ENCODE assay signal across 28 cellular contexts in the genomic region with DNA sequence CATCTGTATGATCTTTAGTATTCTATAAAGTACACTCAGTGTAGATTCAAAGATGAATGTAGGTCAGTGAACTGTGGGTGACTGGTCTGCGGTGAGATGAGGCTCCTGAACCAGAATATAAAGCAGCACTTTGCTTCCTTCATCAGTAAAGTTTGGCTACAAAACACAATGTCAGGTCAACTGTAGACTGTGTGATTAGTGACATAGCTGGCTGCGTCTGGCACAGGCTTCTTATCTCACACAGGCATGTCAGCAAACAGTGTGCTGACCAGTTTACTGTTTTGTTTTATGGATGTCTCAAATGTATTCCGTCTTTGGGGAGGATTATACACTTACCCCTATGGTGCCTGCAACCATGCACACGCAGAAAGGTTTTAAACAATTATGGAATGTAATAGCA.
"Had no signal": no experiment of that assay in that cellular context is flagged by ENCODE, and none has a peak within 500 bp of the region (broad histone marks: within the 10 kb centered on the region; RNA-seq: fewer than 3 reads in every experiment).

No MANE protein-coding gene starts in this region.

- H3K9me3 ChIP-seq: esophagus squamous epithelium, gastroesophageal sphincter had no signal

- H3K4me1 ChIP-seq: esophagus squamous epithelium, gastroesophageal sphincter had no signal

- ATAC-seq: activated CD8-positive, alpha-beta memory T cell treated with anti-CD3 and anti-CD28 coated beads, Interleukin-2, amount 10 ng/mL, durations not matched to agents 7 days and 5 days; activated CD8-positive, alpha-beta T cell treated with anti-CD3 and anti-CD28 coated beads, Interleukin-2, amount 10 ng/mL, durations not matched to agents 7 days and 5 days; activated naive CD4-positive, alpha-beta T cell treated with anti-CD3 and anti-CD28 coated beads, Interleukin-2, amount 50 U/mL, for 72 hours; effector memory CD8-positive, alpha-beta T cell; gastroesophageal sphincter; T-helper 17 cell; WTC11 had no signal

- H3K27me3 ChIP-seq: brain microvascular endothelial cell, esophagus squamous epithelium, gastroesophageal sphincter had no signal

- H3K27ac ChIP-seq: brain microvascular endothelial cell, esophagus squamous epithelium, gastroesophageal sphincter had no signal

- DNase-seq: activated CD4-positive, alpha-beta memory T cell treated with anti-CD3 and anti-CD28 coated beads for 36 hours; activated CD4-positive, alpha-beta T cell treated with anti-CD3 and anti-CD28 coated beads for 1 hour; activated CD4-positive, alpha-beta T cell treated with anti-CD3 and anti-CD28 coated beads for 4 hours; activated CD8-positive, alpha-beta memory T cell treated with anti-CD3 and anti-CD28 coated beads, Interleukin-2, amount 50 U/mL, for 4 hours; activated CD8-positive, alpha-beta T cell treated with anti-CD3 and anti-CD28 coated beads, Interleukin-2, amount 10 ng/mL, durations not matched to agents 7 days and 5 days; activated gamma-delta T cell; activated naive CD4-positive, alpha-beta T cell; activated naive CD4-positive, alpha-beta T cell treated with anti-CD3 and anti-CD28 coated beads, Interleukin-2, amount 10 ng/mL, durations not matched to agents 7 days and 5 days; activated naive CD8-positive, alpha-beta T cell treated with anti-CD3 and anti-CD28 coated beads, Interleukin-2, amount 10 ng/mL, durations not matched to agents 7 days and 5 days; activated T-cell treated with anti-CD3 and anti-CD28 coated beads, Interleukin-2, amount 50 U/mL, for 1 hour; activated T-cell treated with anti-CD3 and anti-CD28 coated beads, Interleukin-2, amount 50 U/mL, for 48 hours; amniotic stem cell; anterior cingulate cortex; brain microvascular endothelial cell; caudate nucleus; cortex of kidney; dermis blood vessel endothelial cell; effector CD4-positive, alpha-beta T cell; effector memory CD8-positive, alpha-beta T cell; esophagus squamous epithelium; foreskin melanocyte; T-helper 1 cell; T-helper 17 cell; T1000 had no signal

- H3K4me3 ChIP-seq: esophagus squamous epithelium, gastroesophageal sphincter had no signal
